ENCODE assay signal across 1 cellular context in the genomic region with DNA sequence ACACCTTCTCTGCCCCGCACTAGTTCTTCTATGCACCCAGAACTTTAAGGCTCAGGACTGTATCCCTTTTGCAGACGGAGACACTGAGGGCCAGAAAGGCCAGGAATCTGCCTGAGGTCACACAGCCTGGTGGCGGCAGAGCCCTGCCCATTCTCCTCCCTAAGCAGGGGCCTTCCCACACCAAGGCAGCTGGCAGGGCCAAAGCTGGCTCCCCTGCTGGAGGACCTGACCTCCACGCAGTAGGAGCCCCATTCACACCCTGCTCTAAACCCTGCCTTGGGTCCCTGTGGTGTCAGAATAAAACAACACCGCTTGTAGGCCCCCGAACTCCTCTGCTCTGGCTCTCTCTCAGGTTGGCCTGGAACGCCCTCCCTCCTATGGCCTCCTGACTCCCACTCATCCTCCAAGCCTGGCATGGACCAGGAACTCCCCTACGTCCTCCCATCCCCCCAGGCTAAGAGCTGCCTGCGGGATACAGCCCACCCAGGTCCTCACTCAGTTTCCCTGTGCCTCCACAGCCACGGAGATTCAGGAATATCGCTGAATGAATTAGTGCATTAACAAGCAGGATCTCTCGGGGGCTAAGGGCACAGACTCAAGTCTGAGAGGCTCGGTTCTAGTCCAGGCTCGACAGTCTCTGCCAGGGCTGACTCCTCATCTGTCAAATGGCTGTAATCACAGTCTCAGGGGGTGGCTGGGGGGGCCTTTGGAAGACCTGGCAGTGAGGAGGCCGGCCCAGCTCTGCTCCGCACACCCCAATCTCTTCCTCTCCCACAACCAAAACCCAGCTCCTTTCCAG.
TF ChIP-seq lines count a peak whose summit lies in the region.

No MANE protein-coding gene starts in this region.

TF ChIP-seq in endothelial cell of umbilical vein, 7 proteins besides CTCF, POLR2A, EP300 and RAD21:
- no peak for TF ChIP-seq POLR2AphosphoS5 (IDR thresholded peaks at IDR 0.05; ENCODE audit: insufficient read depth, low read depth, low read length)
- TF ChIP-seq, protein P1, sequence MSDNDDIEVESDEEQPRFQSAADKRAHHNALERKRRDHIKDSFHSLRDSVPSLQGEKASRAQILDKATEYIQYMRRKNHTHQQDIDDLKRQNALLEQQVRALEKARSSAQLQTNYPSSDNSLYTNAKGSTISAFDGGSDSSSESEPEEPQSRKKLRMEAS (IDR thresholded peaks at IDR 0.05; ENCODE audit: insufficient read depth, insufficient read length) = no peak
- no peak for TF ChIP-seq FOS (IDR thresholded peaks at IDR 0.05; ENCODE audit: borderline replicate concordance, insufficient read depth, low read length)
- no peak for TF ChIP-seq GATA2 (IDR thresholded peaks at IDR 0.05; ENCODE audit: insufficient read depth, insufficient read length, low read depth, low read length)
- no peak for TF ChIP-seq MYC (IDR thresholded peaks at IDR 0.05; ENCODE audit: low read depth, low read length)
- TF ChIP-seq EZH2 (IDR thresholded peaks at IDR 0.05; ENCODE audit: borderline replicate concordance, low read depth, low read length, severe bottlenecking) = no peak
- TF ChIP-seq JUN (IDR thresholded peaks at IDR 0.05; ENCODE audit: borderline replicate concordance, insufficient read depth, insufficient read length, low read depth) = no peak
